In genomic region chr19:15248648-15249559, GRCh38 we compare ENCODE assay signal across 8 cellular contexts. TPM values are rescaled to one million over a fixed set of nuclear protein-coding genes. Genes with fewer than 3 reads are reported as not detected.
DNase-seq lines count a peak whose midpoint lies in the region; ATAC-seq and TF ChIP-seq lines count a peak whose summit lies in the region.

No MANE protein-coding gene starts in this region.

- H4K20me1 ChIP-seq in fibroblast of lung (ENCODE audit: control insufficient read depth, extremely low read depth, insufficient read depth, low read length), result no peaks in the 10 kb centered on the region

- no peak overlapping the region for H2BK120ac ChIP-seq in neuronal stem cell (ENCODE audit: low read depth, low read length)

- H3K36me3 ChIP-seq in fibroblast of lung (ENCODE audit: control insufficient read depth, insufficient read depth, low read length), result peaks cover 26% of the 10 kb centered on the region
- H3K36me3 ChIP-seq in neuronal stem cell (replicated peaks in 1 of 2; ENCODE audit: control insufficient read depth in 2 of 2, insufficient read depth in 2 of 2, low read length in 2 of 2), result peaks cover 62 to 96% of the 10 kb centered on the region in 2 donors

- no peak overlapping the region for H3K4ac ChIP-seq in neuronal stem cell (ENCODE audit: low read length)

- H3K9me3 ChIP-seq in fibroblast of lung (ENCODE audit: control insufficient read depth, insufficient read depth, low read depth, low read length), result no peaks in the 10 kb centered on the region
- no peaks in the 10 kb centered on the region for H3K9me3 ChIP-seq in neuronal stem cell (replicated peaks in 1 of 2; ENCODE audit: control insufficient read depth in 2 of 2, insufficient read depth in 1 of 2, low read depth in 1 of 2, low read length in 2 of 2)

- POLR2A ChIA-PET in AG04449 (lab: Yijun Ruan, JAX), result interaction anchor here (1.0 to 3.3 kb wide), 3 partner anchors 60 to 170 kb away, joined by 3 to 25 read pairs (median 9); partner anchors contain the start of genes AKAP8 and AKAP8L

- no CpG with 5 or more reads among the region's 20 CpGs for WGBS in neuronal stem cell (ENCODE audit: extremely low coverage in 2 of 2, insufficient read length in 2 of 2, insufficient replicate concordance in 1 of 2), 2 donors

- no peak overlapping the region for H2BK15ac ChIP-seq in neuronal stem cell (ENCODE audit: low read length)

- H3K27me3 ChIP-seq in fibroblast of lung (ENCODE audit: control insufficient read depth, insufficient read depth, low read length) (no peaks in the 10 kb centered on the region), neuronal stem cell (ENCODE audit: control insufficient read depth in 3 of 3, insufficient read depth in 3 of 3, low read depth in 1 of 3, low read length in 3 of 3) (no peaks in the 10 kb centered on the region)

- ATAC-seq in GM18907 (IDR thresholded peaks at IDR 0.05; ENCODE audit: unreplicated experiment), result no peak
- ATAC-seq in HG03025 (IDR thresholded peaks at IDR 0.05; ENCODE audit: low FRiP score, unreplicated experiment), result no peak

- no peak overlapping the region for H3K4me3 ChIP-seq in AG04449 (ENCODE audit: low read depth, low read length)
- H3K4me3 ChIP-seq in fibroblast of lung (replicated peaks in 1 of 4; ENCODE audit: control extremely low read depth in 1 of 4, insufficient read depth in 1 of 4, low read depth in 3 of 4, low read length in 4 of 4), result no peak overlapping the region
- H3K4me3 ChIP-seq in neuronal stem cell (ENCODE audit: low read length in 2 of 2), result no peak overlapping the region

- CTCF ChIA-PET in AG04449 (lab: Yijun Ruan, JAX), result interaction anchor here (0.6 to 11.4 kb wide), 10 partner anchors 10 to 744 kb away, joined by 3 to 107 read pairs (median 8); partner anchors contain the start of gene NOTCH3

- no peak overlapping the region for H3K14ac ChIP-seq in neuronal stem cell (ENCODE audit: low read length)

- H3K4me1 ChIP-seq in fibroblast of lung (ENCODE audit: control insufficient read depth, extremely low read depth, insufficient read depth, low read length) (peaks cover 64% of the 10 kb centered on the region), neuronal stem cell (ENCODE audit: control insufficient read depth in 2 of 2, insufficient read depth in 1 of 2, low read depth in 1 of 2, low read length in 2 of 2) (peaks cover 0 to 26% of the 10 kb centered on the region in 2 donors)

- H3K27ac ChIP-seq in fibroblast of lung (ENCODE audit: insufficient read depth, low read length), result peak overlapping the region; percentile 99
- H3K27ac ChIP-seq in neuronal stem cell (replicated peaks; ENCODE audit: low read length), result no peak overlapping the region

- H2BK5ac ChIP-seq in neuronal stem cell (ENCODE audit: low read length), result peak overlapping the region; percentile 27

- H3K4me2 ChIP-seq in fibroblast of lung (ENCODE audit: extremely low read depth, insufficient read depth, low read length), result peak overlapping the region; percentile 20
- H3K4me2 ChIP-seq in neuronal stem cell (ENCODE audit: insufficient read depth, low read length, poor library complexity, severe bottlenecking), result no peak overlapping the region

- peaks cover 24% of the 10 kb centered on the region for H3K79me2 ChIP-seq in fibroblast of lung (ENCODE audit: control insufficient read depth, insufficient read depth, low read length)

- H4K91ac ChIP-seq in neuronal stem cell (ENCODE audit: low read depth, low read length, poor library complexity), result no peak overlapping the region

- no peak overlapping the region for H3K18ac ChIP-seq in neuronal stem cell (ENCODE audit: low read length)

- no peak overlapping the region for H3K23ac ChIP-seq in neuronal stem cell (ENCODE audit: low read depth, low read length, poor library complexity)

- H4K8ac ChIP-seq in neuronal stem cell (ENCODE audit: low read depth, low read length), result no peak overlapping the region

- H2AK5ac ChIP-seq in neuronal stem cell (ENCODE audit: low read depth, low read length), result no peak overlapping the region

- TF ChIP-seq CTCF in AG04449 (IDR thresholded peaks at IDR 0.05; ENCODE audit: insufficient read depth, low read length, missing control alignments) (no peak), fibroblast of lung (conservative IDR thresholded peaks at IDR 0.05 in 1 of 2, IDR thresholded peaks at IDR 0.05 in 1 of 2; ENCODE audit: low read depth in 1 of 2, low read length in 2 of 2) (no peak)

- H3K79me1 ChIP-seq in neuronal stem cell (ENCODE audit: low read depth, low read length), result peaks cover 17% of the 10 kb centered on the region

- no peak overlapping the region for H2BK12ac ChIP-seq in neuronal stem cell (ENCODE audit: low read length)

- H2AFZ ChIP-seq in fibroblast of lung (ENCODE audit: low read length), result no peak overlapping the region
- H2AFZ ChIP-seq in neuronal stem cell (ENCODE audit: low read length), result no peak overlapping the region

- DNase-seq in AG04449 (ENCODE audit: low read depth, low spot score) (peak; percentile 75), RPMI7951 (ENCODE audit: low read depth) (peak; percentile 93), fibroblast of lung (ENCODE audit: low read depth in 2 of 2) (peak; percentile 88 to 89), neuronal stem cell (ENCODE audit: low spot score) (no peak), globus pallidus (ENCODE audit: low spot score) (no peak), NCI-H2227 treated with DMSO at 0.1 percent for 48 hours (lab: John Stamatoyannopoulos, UW) (no peak)

- H3K9ac ChIP-seq in fibroblast of lung (ENCODE audit: insufficient read depth, low read length) (peak overlapping the region; percentile 73), neuronal stem cell (ENCODE audit: low read depth, low read length, poor library complexity) (no peak overlapping the region)

RNA-seq across cellular contexts. Expression of gene EPHX3, which starts 16.7 kb away (rescaled TPM):
- total RNA-seq in RPMI7951 (2014; rRNA removed; shearing (Covaris generic)), result not detected in 2 replicates
- total RNA-seq in fibroblast of lung, result under 0.01 TPM in 2 replicates
- 0.05 and 0.07 TPM in 2 replicates for polyA plus RNA-seq in fibroblast of lung
- not detected in 2 replicates for polyA plus RNA-seq in fibroblast of lung (2012)
- not detected in 2 replicates for polyA minus RNA-seq in fibroblast of lung (ENCODE audit: low replicate concordance)
- polyA plus RNA-seq in neuronal stem cell (2013, experiment 1 of 2), result 1.1 TPM
- 1.1 TPM for polyA plus RNA-seq in neuronal stem cell (2013, experiment 2 of 2)

RNA-seq across cellular contexts. Expression of gene NOTCH3, which starts 48.1 kb away (rescaled TPM):
- total RNA-seq in RPMI7951 (2014; rRNA removed; shearing (Covaris generic)), result 0.60 and 0.68 TPM in 2 replicates
- total RNA-seq in fibroblast of lung, result 18.2 and 26.4 TPM in 2 replicates
- 3.9 and 42.6 TPM in 2 replicates for polyA plus RNA-seq in fibroblast of lung
- polyA plus RNA-seq in fibroblast of lung (2012), result 7.1 and 75.2 TPM in 2 replicates
- polyA minus RNA-seq in fibroblast of lung (ENCODE audit: low replicate concordance), result 20.5 and 355 TPM in 2 replicates
- polyA plus RNA-seq in neuronal stem cell (2013, experiment 1 of 2), result 33.0 TPM
- polyA plus RNA-seq in neuronal stem cell (2013, experiment 2 of 2), result 33.5 TPM

Comparison
In these comparisons a context has a peak if more than half of its experiments do, and no peak if none do; other contexts are left out.
1. DNase-seq: peak in AG04449 (single experiment), RPMI7951 (single experiment) and fibroblast of lung (2 of 2); none in neuronal stem cell (single experiment), globus pallidus (single experiment) and NCI-H2227 treated with DMSO at 0.1 percent for 48 hours (single experiment).
2. RNA of gene NOTCH3, which starts 48.1 kb away (total RNA-seq): 18.2 to 26.4 TPM in fibroblast of lung; 0.60 to 0.68 TPM in RPMI7951; every median in the first group is over 10 times any median in the second.